19 cellular contexts compared by ENCODE assay signal in genomic region chr1:113519561-113519960, GRCh38.
DNase-seq lines count a peak whose midpoint lies in the region; ATAC-seq, FAIRE-seq and TF ChIP-seq lines count a peak whose summit lies in the region.
"Had no signal": no experiment of that assay in that cellular context is flagged by ENCODE, and none has a peak within 500 bp of the region (broad histone marks: within the 10 kb centered on the region; RNA-seq: fewer than 3 reads in every experiment).

No MANE protein-coding gene starts in this region.

- H3K4me3 ChIP-seq in fibroblast of mammary gland (ENCODE audit: control insufficient read depth, low read depth, low read length) = no peak overlapping the region
- H3K4me3 ChIP-seq: coronary artery, heart left ventricle, sigmoid colon, testis had no signal

- DNase-seq in EH (ENCODE audit: low read depth) (peak; percentile 79), RCC 7860 (ENCODE audit: low spot score) (peak; percentile 75), fibroblast of mammary gland (ENCODE audit: low read depth) (peak; percentile 66), myocyte (ENCODE audit: low read depth) (peak; percentile 36), NCI-H524 treated with DMSO at 0.1 percent for 48 hours (lab: John Stamatoyannopoulos, UW) (no peak), NCI-H748 treated with DMSO at 0.1 percent for 48 hours (lab: John Stamatoyannopoulos, UW) (no peak), NCI-H2107 treated with DMSO at 0.1 percent for 48 hours (lab: John Stamatoyannopoulos, UW; ENCODE audit: unreplicated experiment) (no peak)
- DNase-seq: activated CD8-positive, alpha-beta memory T cell treated with anti-CD3 and anti-CD28 coated beads for 24 hours; amygdala; heart left ventricle; kidney; NCI-H1092; NK-92 treated with Interleukin-12 subunit alpha and Interleukin-12 subunit beta, amount 100 ng/mL, for 24 hours; sigmoid colon; stimulated activated CD4-positive, alpha-beta T cell treated with anti-CD3 and anti-CD28 coated beads, Interleukin-4, amount 100 ng/mL, for 24 hours; testis had no signal

- FAIRE-seq in RCC 7860 (lab: Jason Lieb, UNC) = peak; percentile 69

- no peak for ATAC-seq in HG02973 (IDR thresholded peaks at IDR 0.05; ENCODE audit: unreplicated experiment)
- ATAC-seq: heart left ventricle, WTC11 had no signal

- no peak for TF ChIP-seq CTCF in fibroblast of mammary gland (conservative IDR thresholded peaks at IDR 0.05; ENCODE audit: control insufficient read depth, insufficient read depth, low read depth, low read length)

Comparison
In these comparisons a context has a peak if more than half of its experiments do, and no peak if none do; other contexts are left out.
1. DNase-seq: peak in EH (single experiment), RCC 7860 (single experiment), fibroblast of mammary gland (single experiment) and myocyte (single experiment); none in NCI-H524 treated with DMSO at 0.1 percent for 48 hours (single experiment), NCI-H748 treated with DMSO at 0.1 percent for 48 hours (single experiment) and NCI-H2107 treated with DMSO at 0.1 percent for 48 hours (single experiment).